In genomic region chr13:28866932-28867331, GRCh38 we compare ENCODE assay signal across 23 cellular contexts. TPM values are rescaled to one million over a fixed set of nuclear protein-coding genes. Genes with fewer than 3 reads are reported as not detected.
DNase-seq lines count a peak whose midpoint lies in the region; ATAC-seq and TF ChIP-seq lines count a peak whose summit lies in the region.
"Had no signal": no experiment of that assay in that cellular context is flagged by ENCODE, and none has a peak within 500 bp of the region (broad histone marks: within the 10 kb centered on the region; RNA-seq: fewer than 3 reads in every experiment).

No MANE protein-coding gene starts in this region.

- no peaks in the 10 kb centered on the region for H3K9me3 ChIP-seq in right atrium auricular region
- peaks cover 0 to 4% (median under 1%) of the 10 kb centered on the region in 12 donors for H3K9me3 ChIP-seq in heart left ventricle
- H3K9me3 ChIP-seq in thyroid gland: no peaks in the 10 kb centered on the region
- H3K9me3 ChIP-seq: A549, BE2C, HAP-1 had no signal

- TF ChIP-seq POLR2A in heart left ventricle (IDR thresholded peaks at IDR 0.05) (no peak), thyroid gland (IDR thresholded peaks at IDR 0.05) (no peak)

- no peak for TF ChIP-seq CTCF in right atrium auricular region (IDR thresholded peaks at IDR 0.05)
- no peak for TF ChIP-seq CTCF in heart left ventricle (IDR thresholded peaks at IDR 0.05)
- no peak for TF ChIP-seq CTCF in thyroid gland (IDR thresholded peaks at IDR 0.05)

- H3K4me3 ChIP-seq in right atrium auricular region (no peak overlapping the region), heart left ventricle (no peak overlapping the region), thyroid gland (replicated peaks in 1 of 3) (no peak overlapping the region)
- H3K4me3 ChIP-seq: A549; BLaER1 treated with 17β-estradiol and CSF1 and Interleukin-3, amounts not matched to agents 10 nM and 100 nM; HAP-1 had no signal

- H3K36me3 ChIP-seq in right atrium auricular region (no peaks in the 10 kb centered on the region), heart left ventricle (no peaks in the 10 kb centered on the region), thyroid gland (no peaks in the 10 kb centered on the region)
- H3K36me3 ChIP-seq: BE2C; BLaER1 treated with 17β-estradiol and CSF1 and Interleukin-3, amounts not matched to agents 10 nM and 100 nM; HAP-1 had no signal

- H3K27me3 ChIP-seq in right atrium auricular region (no peaks in the 10 kb centered on the region), heart left ventricle (no peaks in the 10 kb centered on the region), thyroid gland (no peaks in the 10 kb centered on the region)
- H3K27me3 ChIP-seq: BE2C; BLaER1 treated with 17β-estradiol and CSF1 and Interleukin-3, amounts not matched to agents 10 nM and 100 nM had no signal

- H3K27ac ChIP-seq in right atrium auricular region (peak overlapping the region in 1 of 2 donors; percentile 72), heart left ventricle (peak overlapping the region in 5 of 12 donors; percentile 1 to 61 (median 39)), thyroid gland (no peak overlapping the region)
- H3K27ac ChIP-seq: A549; BLaER1 treated with 17β-estradiol and CSF1 and Interleukin-3, amounts not matched to agents 10 nM and 100 nM had no signal

- intact Hi-C loops in Right ventricle myocardium superior (cut with DNase I) (no loop called here), heart left ventricle (cut with DNase I) (no loop called here), left ventricle myocardium superior (cut with micrococcal nuclease) (no loop called here), thyroid gland (cut with DNase I) (no loop called here)

- WGBS in heart left ventricle, 4 donors: 65 to 88% (median 83%) methylated on average over 1 of the region's 1 CpG
- 92 to 94% methylated on average over 1 of the region's 1 CpG for WGBS in thyroid gland, 2 donors

- ATAC-seq in Right ventricle myocardium superior (ENCODE audit: poor library complexity) (peak; percentile 80), heart left ventricle (peak in 3 of 4 donors; percentile 59 to 69 (median 65)), left ventricle myocardium superior (peak; percentile 80)
- ATAC-seq: A549 had no signal

- H3K4me1 ChIP-seq in right atrium auricular region (no peaks in the 10 kb centered on the region), heart left ventricle (peaks cover 0 to 18% (median 0%) of the 10 kb centered on the region in 12 donors), thyroid gland (no peaks in the 10 kb centered on the region)
- H3K4me1 ChIP-seq: A549, BE2C, HAP-1 had no signal

- DNase-seq in Right ventricle myocardium superior (no peak), right atrium auricular region (ENCODE audit: low spot score) (no peak), heart left ventricle (no peak), left ventricle myocardium superior (no peak), thyroid gland (no peak), NCI-H2196 (lab: John Stamatoyannopoulos, UW; ENCODE audit: unreplicated experiment) (no peak), OCI-M1 (lab: John Stamatoyannopoulos, UW) (no peak)
- DNase-seq: 8988T; ACHN; AML-193; BE2C; CD4-positive, alpha-beta T cell; CD8-positive, alpha-beta memory T cell; DMS 273 treated with DMSO at 0.1 percent for 48 hours; DMS79; EL; GDM1; GOT3; HFFc6 had no signal

RNA-seq across cellular contexts. Expression of gene MTUS2, which starts 46.8 kb away (rescaled TPM):
- total RNA-seq in Right ventricle myocardium superior: 118 TPM
- total RNA-seq in right atrium auricular region: 100 to 1,000 TPM in 1 of 2 donors, 10 to 100 TPM in 1; 34.6 to 142 TPM
- total RNA-seq in heart left ventricle: 100 to 1,000 TPM in 3 of 9 donors, 10 to 100 TPM in 6; 35.9 to 174 (median 67.9) TPM
- polyA plus RNA-seq in heart left ventricle: 10 to 100 TPM; 28.7 to 75.0 TPM
- 126 TPM for total RNA-seq in left ventricle myocardium superior
- 1 to 10 TPM in 3 of 4 donors, under 1 TPM in 1; 0.98 to 1.5 (median 1.1) TPM for total RNA-seq in thyroid gland
- total RNA-seq: CD8-positive, alpha-beta memory T cell had no signal
- polyA plus RNA-seq: A549, CD14-positive monocyte had no signal

Comparison
In these comparisons a context has a peak if more than half of its experiments do, and no peak if none do; other contexts are left out.
1. RNA of gene MTUS2, which starts 46.8 kb away (total RNA-seq): 34.6 to 142 TPM in right atrium auricular region, 126 TPM in left ventricle myocardium superior (single experiment), 118 TPM in Right ventricle myocardium superior (single experiment) and 35.9 to 174 TPM in heart left ventricle; 0.98 to 1.5 TPM in thyroid gland; every median in the first group is over 10 times any median in the second.
2. Peak in every context shown above with its lines, with median percentiles within 50 percentile points of each other: ATAC-seq.